In the genomic region with DNA sequence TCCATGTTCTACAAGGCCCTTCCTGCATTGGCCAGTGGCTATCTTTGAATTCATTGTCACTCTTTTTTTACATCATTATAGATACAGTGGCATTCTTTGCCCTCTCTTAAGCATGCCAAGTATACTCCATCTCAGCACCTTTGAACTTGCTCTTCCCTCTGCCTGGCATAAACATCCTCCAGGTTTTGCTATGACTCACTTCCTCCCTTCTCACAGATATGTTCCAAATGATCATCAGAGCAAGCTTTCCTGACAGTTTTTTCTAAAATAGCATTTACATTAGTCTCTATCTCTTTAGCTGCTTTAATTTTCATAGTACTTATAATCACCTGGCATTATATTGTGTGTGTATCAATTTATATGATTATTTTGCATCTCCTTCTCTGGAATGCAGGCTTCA, we compare ENCODE assay signal across 1 cellular context.
A peak's percentile ranks its signal among the peaks of the same experiment; 100 is the strongest.
TF ChIP-seq lines count a peak whose summit lies in the region.

No MANE protein-coding gene starts in this region.

TF ChIP-seq in SK-N-SH, 30 proteins besides CTCF, POLR2A, EP300 and RAD21 (continued from another document):
- TF ChIP-seq, protein P1, sequence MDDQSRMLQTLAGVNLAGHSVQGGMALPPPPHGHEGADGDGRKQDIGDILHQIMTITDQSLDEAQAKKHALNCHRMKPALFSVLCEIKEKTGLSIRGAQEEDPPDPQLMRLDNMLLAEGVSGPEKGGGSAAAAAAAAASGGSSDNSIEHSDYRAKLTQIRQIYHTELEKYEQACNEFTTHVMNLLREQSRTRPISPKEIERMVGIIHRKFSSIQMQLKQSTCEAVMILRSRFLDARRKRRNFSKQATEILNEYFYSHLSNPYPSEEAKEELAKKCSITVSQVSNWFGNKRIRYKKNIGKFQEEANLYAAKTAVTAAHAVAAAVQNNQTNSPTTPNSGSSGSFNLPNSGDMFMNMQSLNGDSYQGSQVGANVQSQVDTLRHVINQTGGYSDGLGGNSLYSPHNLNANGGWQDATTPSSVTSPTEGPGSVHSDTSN (IDR thresholded peaks at IDR 0.05): peak; percentile 86
- TF ChIP-seq TCF12 (IDR thresholded peaks at IDR 0.05) (peak; percentile 88), JUND (IDR thresholded peaks at IDR 0.05) (peak; percentile 92), CHD2 (IDR thresholded peaks at IDR 0.05; ENCODE audit: low read length, partially characterized antibody) (no peak), TEAD4 (IDR thresholded peaks at IDR 0.05; ENCODE audit: borderline replicate concordance, insufficient read depth) (peak; percentile 70; the same call in 1 of the 2 replicates)
TF ChIP-seq in SK-N-SH: peak in this region for 9.
